Comparison of ENCODE assay signal across 12 cellular contexts in the genomic region with DNA sequence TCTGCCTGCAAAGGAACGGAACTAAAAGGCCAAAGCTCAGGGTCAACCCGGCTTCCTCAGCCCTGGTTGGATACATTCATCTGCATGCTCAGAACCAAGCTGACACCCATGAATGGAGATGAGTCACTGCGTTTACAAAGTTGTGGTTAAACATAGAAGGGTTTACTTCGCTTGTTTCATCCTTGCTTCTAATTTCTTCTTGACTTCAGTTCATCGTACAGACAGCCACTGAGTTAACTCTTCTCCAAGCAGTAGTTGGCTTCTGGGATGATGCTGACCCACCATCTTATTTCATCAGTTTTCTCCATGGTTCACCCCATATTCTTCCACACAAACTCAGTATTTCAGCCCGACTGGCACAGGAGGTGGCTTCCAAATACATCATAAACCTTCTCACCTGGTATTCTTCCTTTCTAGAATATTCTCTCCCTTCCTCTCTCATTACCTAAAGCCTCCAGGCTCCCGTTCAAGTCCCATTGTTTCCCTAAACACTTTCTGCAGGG.
DNase-seq lines count a peak whose midpoint lies in the region; ATAC-seq and TF ChIP-seq lines count a peak whose summit lies in the region.
"Had no signal": no experiment of that assay in that cellular context is flagged by ENCODE, and none has a peak within 500 bp of the region (broad histone marks: within the 10 kb centered on the region; RNA-seq: fewer than 3 reads in every experiment).

No MANE protein-coding gene starts in this region.

- DNase-seq in HFFc6 (peak; percentile 36), RPMI7951 (ENCODE audit: low read depth) (peak; percentile 86), fibroblast of mammary gland (ENCODE audit: low read depth) (peak; percentile 45), smooth muscle cell of the brain vasculature (ENCODE audit: low read depth, low spot score) (peak; percentile 29), inferior parietal cortex (ENCODE audit: extremely low spot score) (no peak)
- no peak for DNase-seq in activated CD4-positive, alpha-beta memory T cell treated with anti-CD3 and anti-CD28 coated beads, Interleukin-2, amount 10 ng/mL, durations not matched to agents 7 days and 5 days
- DNase-seq: NCI-H1048 had no signal

- no peak overlapping the region for H3K4me3 ChIP-seq in fibroblast of mammary gland (ENCODE audit: control insufficient read depth, low read depth, low read length)

- H3K4me3 Mint-ChIP-seq in HFFc6: no peak overlapping the region
- no peak overlapping the region for H3K4me3 Mint-ChIP-seq in activated CD4-positive, alpha-beta memory T cell treated with anti-CD3 and anti-CD28 coated beads, Interleukin-2, amount 10 ng/mL, durations not matched to agents 7 days and 5 days
- H3K4me3 Mint-ChIP-seq: activated T-helper 1 cell treated with anti-CD3 and anti-CD28 coated beads, Interleukin-12 subunit alpha, Interleukin-12 subunit beta, Interleukin-2, Interleukin-4 antibody, amounts not matched to agents 30 ng/mL and 10 ng/mL and 1 ng/mL, durations not matched to agents 14 hours and 24 hours and 36 hours; nephron; stimulated activated naive CD8-positive, alpha-beta T cell treated with anti-CD3 and anti-CD28 coated beads, Interleukin-15, Interleukin-2, amounts not matched to agents 100 ng/mL and 50 ng/mL, for 24 hours had no signal

- H3K4me1 Mint-ChIP-seq in HFFc6 (ENCODE audit: low read depth): peaks cover 19% of the 10 kb centered on the region
- H3K4me1 Mint-ChIP-seq in activated CD4-positive, alpha-beta memory T cell treated with anti-CD3 and anti-CD28 coated beads, Interleukin-2, amount 10 ng/mL, durations not matched to agents 7 days and 5 days: peaks cover 4% of the 10 kb centered on the region
- H3K4me1 Mint-ChIP-seq: nephron had no signal

- ATAC-seq in SK-N-SH treated with all-trans-retinoic acid at 6 μM for 48 hours: no peak
- no peak for ATAC-seq in GM21723 (IDR thresholded peaks at IDR 0.05; ENCODE audit: unreplicated experiment)

- peaks cover 3% of the 10 kb centered on the region for H3K27me3 Mint-ChIP-seq in HFFc6 (ENCODE audit: insufficient read depth)
- H3K27me3 Mint-ChIP-seq in activated CD4-positive, alpha-beta memory T cell treated with anti-CD3 and anti-CD28 coated beads, Interleukin-2, amount 10 ng/mL, durations not matched to agents 7 days and 5 days: peaks cover 18% of the 10 kb centered on the region

- H3K36me3 Mint-ChIP-seq in HFFc6 (ENCODE audit: low read depth): no peaks in the 10 kb centered on the region; the same call in 1 of the 2 replicates
- no peaks in the 10 kb centered on the region for H3K36me3 Mint-ChIP-seq in activated CD4-positive, alpha-beta memory T cell treated with anti-CD3 and anti-CD28 coated beads, Interleukin-2, amount 10 ng/mL, durations not matched to agents 7 days and 5 days (ENCODE audit: low read depth)

- no peak overlapping the region for H3K27ac Mint-ChIP-seq in HFFc6
- no peak overlapping the region for H3K27ac Mint-ChIP-seq in activated CD4-positive, alpha-beta memory T cell treated with anti-CD3 and anti-CD28 coated beads, Interleukin-2, amount 10 ng/mL, durations not matched to agents 7 days and 5 days
- H3K27ac Mint-ChIP-seq: activated T-helper 1 cell treated with anti-CD3 and anti-CD28 coated beads, Interleukin-12 subunit alpha, Interleukin-12 subunit beta, Interleukin-2, Interleukin-4 antibody, amounts not matched to agents 30 ng/mL and 10 ng/mL and 1 ng/mL, durations not matched to agents 14 hours and 24 hours and 36 hours; nephron; stimulated activated naive CD8-positive, alpha-beta T cell treated with anti-CD3 and anti-CD28 coated beads, Interleukin-15, Interleukin-2, amounts not matched to agents 100 ng/mL and 50 ng/mL, for 24 hours had no signal

- TF ChIP-seq CTCF in HFFc6 (IDR thresholded peaks at IDR 0.05) (no peak), fibroblast of mammary gland (conservative IDR thresholded peaks at IDR 0.05; ENCODE audit: control insufficient read depth, insufficient read depth, low read depth, low read length) (no peak)

- POLR2A ChIA-PET in activated CD4-positive, alpha-beta memory T cell treated with anti-CD3 and anti-CD28 coated beads, Interleukin-2, amount 10 ng/mL, durations not matched to agents 7 days and 5 days (lab: Charles Lee): no interaction called here

- CTCF ChIA-PET in activated CD4-positive, alpha-beta memory T cell treated with anti-CD3 and anti-CD28 coated beads, Interleukin-2, amount 10 ng/mL, durations not matched to agents 7 days and 5 days (lab: Charles Lee): no interaction called here

- peaks cover 20% of the 10 kb centered on the region for H3K9me3 Mint-ChIP-seq in HFFc6
- H3K9me3 Mint-ChIP-seq in activated CD4-positive, alpha-beta memory T cell treated with anti-CD3 and anti-CD28 coated beads, Interleukin-2, amount 10 ng/mL, durations not matched to agents 7 days and 5 days: no peaks in the 10 kb centered on the region
- H3K9me3 Mint-ChIP-seq: activated T-helper 1 cell treated with anti-CD3 and anti-CD28 coated beads, Interleukin-12 subunit alpha, Interleukin-12 subunit beta, Interleukin-2, Interleukin-4 antibody, amounts not matched to agents 30 ng/mL and 10 ng/mL and 1 ng/mL, durations not matched to agents 14 hours and 24 hours and 36 hours; stimulated activated naive CD8-positive, alpha-beta T cell treated with anti-CD3 and anti-CD28 coated beads, Interleukin-15, Interleukin-2, amounts not matched to agents 100 ng/mL and 50 ng/mL, for 24 hours had no signal

TF ChIP-seq in SK-N-SH treated with all-trans-retinoic acid at 6 μM for 48 hours, 23 proteins besides CTCF, POLR2A, EP300 and RAD21:
- TF ChIP-seq ZFP3 (CRISPR knock-in tag; IDR thresholded peaks at IDR 0.05) (no peak), TOX (CRISPR knock-in tag; IDR thresholded peaks at IDR 0.05; ENCODE audit: borderline replicate concordance) (no peak), ISL1 (CRISPR knock-in tag; IDR thresholded peaks at IDR 0.05) (no peak), ZNF565 (CRISPR knock-in tag; conservative IDR thresholded peaks at IDR 0.05; ENCODE audit: low read depth) (no peak), TCF4 (CRISPR knock-in tag; IDR thresholded peaks at IDR 0.05; ENCODE audit: borderline replicate concordance) (no peak), PPARA (CRISPR knock-in tag; IDR thresholded peaks at IDR 0.05; ENCODE audit: borderline replicate concordance) (no peak)
- TF ChIP-seq, protein P1, sequence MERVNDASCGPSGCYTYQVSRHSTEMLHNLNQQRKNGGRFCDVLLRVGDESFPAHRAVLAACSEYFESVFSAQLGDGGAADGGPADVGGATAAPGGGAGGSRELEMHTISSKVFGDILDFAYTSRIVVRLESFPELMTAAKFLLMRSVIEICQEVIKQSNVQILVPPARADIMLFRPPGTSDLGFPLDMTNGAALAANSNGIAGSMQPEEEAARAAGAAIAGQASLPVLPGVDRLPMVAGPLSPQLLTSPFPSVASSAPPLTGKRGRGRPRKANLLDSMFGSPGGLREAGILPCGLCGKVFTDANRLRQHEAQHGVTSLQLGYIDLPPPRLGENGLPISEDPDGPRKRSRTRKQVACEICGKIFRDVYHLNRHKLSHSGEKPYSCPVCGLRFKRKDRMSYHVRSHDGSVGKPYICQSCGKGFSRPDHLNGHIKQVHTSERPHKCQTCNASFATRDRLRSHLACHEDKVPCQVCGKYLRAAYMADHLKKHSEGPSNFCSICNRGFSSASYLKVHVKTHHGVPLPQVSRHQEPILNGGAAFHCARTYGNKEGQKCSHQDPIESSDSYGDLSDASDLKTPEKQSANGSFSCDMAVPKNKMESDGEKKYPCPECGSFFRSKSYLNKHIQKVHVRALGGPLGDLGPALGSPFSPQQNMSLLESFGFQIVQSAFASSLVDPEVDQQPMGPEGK (CRISPR knock-in tag; IDR thresholded peaks at IDR 0.05; ENCODE audit: borderline replicate concordance): no peak

Comparison
In these comparisons a context has a peak if more than half of its experiments do, and no peak if none do; other contexts are left out.
1. DNase-seq: peak in HFFc6 (single experiment), RPMI7951 (single experiment), fibroblast of mammary gland (single experiment) and smooth muscle cell of the brain vasculature (single experiment); none in activated CD4-positive, alpha-beta memory T cell treated with anti-CD3 and anti-CD28 coated beads, Interleukin-2, amount 10 ng/mL, durations not matched to agents 7 days and 5 days (single experiment) and inferior parietal cortex (single experiment).